ENCODE assay signal across 12 cellular contexts in genomic region chr9:34378376-34379060, GRCh38. TPM values are rescaled to one million over a fixed set of nuclear protein-coding genes. Genes with fewer than 3 reads are reported as not detected.
DNase-seq lines count a peak whose midpoint lies in the region; ATAC-seq, FAIRE-seq and TF ChIP-seq lines count a peak whose summit lies in the region.
"Had no signal": no experiment of that assay in that cellular context is flagged by ENCODE, and none has a peak within 500 bp of the region (broad histone marks: within the 10 kb centered on the region; RNA-seq: fewer than 3 reads in every experiment).

No MANE protein-coding gene starts in this region.

- TF ChIP-seq CTCF in left ventricle myocardium inferior (IDR thresholded peaks at IDR 0.05; ENCODE audit: borderline replicate concordance): no peak
- no peak for TF ChIP-seq CTCF in astrocyte (IDR thresholded peaks at IDR 0.05; ENCODE audit: insufficient read depth, low read depth, low read length)
- TF ChIP-seq CTCF in adrenal gland (IDR thresholded peaks at IDR 0.05): no peak

- no peak for TF ChIP-seq POLR2A in adrenal gland (IDR thresholded peaks at IDR 0.05)

- H3K36me3 ChIP-seq in left ventricle myocardium inferior (no peaks in the 10 kb centered on the region), astrocyte (ENCODE audit: insufficient read depth, low read length) (no peaks in the 10 kb centered on the region), adrenal gland (replicated peaks in 1 of 2) (no peaks in the 10 kb centered on the region)
- H3K36me3 ChIP-seq: brain microvascular endothelial cell, esophagus squamous epithelium, heart left ventricle, neutrophil had no signal

- H3K9ac ChIP-seq in astrocyte (ENCODE audit: low read length): no peak overlapping the region

- peaks cover 5% of the 10 kb centered on the region for H3K9me3 Mint-ChIP-seq in astrocyte (ENCODE audit: unreplicated experiment)
- H3K9me3 Mint-ChIP-seq in naive thymus-derived CD8-positive, alpha-beta T cell: no peaks in the 10 kb centered on the region

- H3K27me3 Mint-ChIP-seq in astrocyte (ENCODE audit: low read depth, unreplicated experiment): peaks cover 32% of the 10 kb centered on the region
- H3K27me3 Mint-ChIP-seq in naive thymus-derived CD8-positive, alpha-beta T cell: no peaks in the 10 kb centered on the region

- no peak overlapping the region for H3K27ac Mint-ChIP-seq in astrocyte (ENCODE audit: unreplicated experiment)
- peak overlapping the region in 4 of 10 donors; percentile 12 to 96 (median 66) for H3K27ac Mint-ChIP-seq in naive thymus-derived CD8-positive, alpha-beta T cell

- no peak overlapping the region for H3K4me2 ChIP-seq in astrocyte (ENCODE audit: low read length)

- FAIRE-seq in astrocyte (lab: Jason Lieb, UNC): no peak

- H3K4me3 ChIP-seq in left ventricle myocardium inferior (no peak overlapping the region), astrocyte (ENCODE audit: insufficient read depth, low read depth, low read length) (no peak overlapping the region), adrenal gland (no peak overlapping the region)

- peaks cover 59% of the 10 kb centered on the region for H3K4me1 ChIP-seq in left ventricle myocardium inferior
- H3K4me1 ChIP-seq in astrocyte (ENCODE audit: insufficient read depth, low read length): peaks cover 12% of the 10 kb centered on the region
- peaks cover 10 to 33% of the 10 kb centered on the region in 2 donors for H3K4me1 ChIP-seq in adrenal gland (replicated peaks in 1 of 2)

- no peak for DNase-seq in left ventricle myocardium inferior
- no peak for DNase-seq in Right ventricle myocardium superior
- DNase-seq in astrocyte (ENCODE audit: low read depth): no peak
- DNase-seq in naive thymus-derived CD8-positive, alpha-beta T cell: no peak
- no peak for DNase-seq in adrenal gland
- no peak for DNase-seq in dedifferentiated amniotic fluid mesenchymal stem cell (ENCODE audit: extremely low spot score)
- no peak for DNase-seq in medulla oblongata (ENCODE audit: extremely low spot score)

- POLR2A ChIA-PET in naive thymus-derived CD8-positive, alpha-beta T cell (lab: Charles Lee): interaction anchor here (0.6 to 3.6 kb wide), 11 partner anchors 28 to 562 kb away, joined by 3 to 27 read pairs (median 4); partner anchors contain the start of genes DCAF12, KIF24, NUDT2 and UBE2R2

- peak overlapping the region; percentile 40 for H3K4me3 Mint-ChIP-seq in astrocyte (ENCODE audit: unreplicated experiment)
- H3K4me3 Mint-ChIP-seq in naive thymus-derived CD8-positive, alpha-beta T cell: peak overlapping the region in 9 of 10 donors; percentile 33 to 87 (median 43)

- no peaks in the 10 kb centered on the region for H3K9me3 ChIP-seq in left ventricle myocardium inferior (replicated peaks)
- no peaks in the 10 kb centered on the region for H3K9me3 ChIP-seq in astrocyte (ENCODE audit: insufficient read depth, low read depth, low read length)
- no peaks in the 10 kb centered on the region for H3K9me3 ChIP-seq in adrenal gland (replicated peaks in 1 of 3)
- H3K9me3 ChIP-seq: esophagus squamous epithelium, heart left ventricle, neutrophil had no signal

- H3K36me3 Mint-ChIP-seq in astrocyte (ENCODE audit: low read depth, unreplicated experiment): peaks cover 11% of the 10 kb centered on the region
- no peaks in the 10 kb centered on the region for H3K36me3 Mint-ChIP-seq in naive thymus-derived CD8-positive, alpha-beta T cell

- H3K27ac ChIP-seq in left ventricle myocardium inferior (replicated peaks) (peak overlapping the region; percentile 88), astrocyte (ENCODE audit: low read depth, low read length) (no peak overlapping the region), adrenal gland (no peak overlapping the region)
- H3K27ac ChIP-seq: brain microvascular endothelial cell, neutrophil had no signal

- 90 to 100% (median 96%) methylated on average over 3 of the region's 3 CpGs for WGBS in adrenal gland, 4 donors

- no peak for ATAC-seq in Right ventricle myocardium superior (ENCODE audit: poor library complexity)
- no peak for ATAC-seq in naive thymus-derived CD8-positive, alpha-beta T cell
- ATAC-seq in HG02938 (IDR thresholded peaks at IDR 0.05; ENCODE audit: unreplicated experiment): no peak

- no peak overlapping the region for H2AFZ ChIP-seq in astrocyte (ENCODE audit: low read depth, low read length)

- H3K4me1 Mint-ChIP-seq in astrocyte (ENCODE audit: low read depth, unreplicated experiment): peaks cover 9% of the 10 kb centered on the region
- H3K4me1 Mint-ChIP-seq in naive thymus-derived CD8-positive, alpha-beta T cell: peaks cover 30 to 62% (median 53%) of the 10 kb centered on the region in 4 donors

- H4K20me1 ChIP-seq in astrocyte (ENCODE audit: insufficient read depth, low read length): no peaks in the 10 kb centered on the region

- intact Hi-C loops in left ventricle myocardium inferior (cut with micrococcal nuclease) (loop anchor here (2.0 kb wide), 1 partner anchor 46 kb away; no protein-coding TSS in a partner anchor), Right ventricle myocardium superior (cut with DNase I) (loop anchor here (2.0 to 10.0 kb wide), 2 partner anchors 46 to 254 kb away; partner anchors contain the start of gene DCAF12), adrenal gland (cut with DNase I) (loop anchor here (2.0 to 5.0 kb wide), 2 partner anchors 41 to 46 kb away; no protein-coding TSS in a partner anchor)

- H3K79me2 ChIP-seq in astrocyte (ENCODE audit: insufficient read depth, low read length): no peaks in the 10 kb centered on the region

- H3K27me3 ChIP-seq in left ventricle myocardium inferior (ENCODE audit: low read depth) (no peaks in the 10 kb centered on the region), astrocyte (ENCODE audit: insufficient read depth, low read length) (peaks cover 5% of the 10 kb centered on the region), adrenal gland (no peaks in the 10 kb centered on the region)
- H3K27me3 ChIP-seq: brain microvascular endothelial cell, esophagus squamous epithelium, heart left ventricle had no signal

RNA-seq across cellular contexts. Expression of gene MYORG, which starts 1.8 kb away (rescaled TPM):
- total RNA-seq in left ventricle myocardium inferior (6.3 TPM), Right ventricle myocardium superior (8.1 TPM), astrocyte (6.9 and 7.3 TPM in 2 replicates), adrenal gland (10 to 100 TPM; 12.8 to 33.8 (median 14.9) TPM)
- total RNA-seq in naive thymus-derived CD8-positive, alpha-beta T cell: 1 to 10 TPM; 1.2 to 1.5 TPM
- polyA plus RNA-seq in naive thymus-derived CD8-positive, alpha-beta T cell: under 1 TPM; 0.17 to 0.39 (median 0.37) TPM
- 10 to 100 TPM in 1 of 3 donors, 1 to 10 TPM in 2; 1.1 to 11.4 (median 1.9) TPM for polyA plus RNA-seq in adrenal gland

RNA-seq across cellular contexts. Expression of gene NUDT2, which starts 49.1 kb away (rescaled TPM):
- total RNA-seq in left ventricle myocardium inferior: 22.2 TPM
- total RNA-seq in Right ventricle myocardium superior: 17.7 TPM
- total RNA-seq in astrocyte: 12.8 and 12.9 TPM in 2 replicates
- 10 to 100 TPM; 18.9 to 19.3 TPM for total RNA-seq in naive thymus-derived CD8-positive, alpha-beta T cell
- polyA plus RNA-seq in naive thymus-derived CD8-positive, alpha-beta T cell: 10 to 100 TPM; 28.0 to 71.2 (median 35.1) TPM
- 10 to 100 TPM; 11.3 to 50.7 (median 29.5) TPM for total RNA-seq in adrenal gland
- 10 to 100 TPM; 29.9 to 55.0 (median 32.9) TPM for polyA plus RNA-seq in adrenal gland

RNA-seq across cellular contexts. Expression of gene KIF24, which starts 49.5 kb away (rescaled TPM):
- total RNA-seq in left ventricle myocardium inferior (0.63 TPM), Right ventricle myocardium superior (0.56 TPM), astrocyte (0.79 and 0.86 TPM in 2 replicates), adrenal gland (1 to 10 TPM in 6 of 8 donors, under 1 TPM in 2; 0.72 to 1.7 (median 1.2) TPM)
- total RNA-seq in naive thymus-derived CD8-positive, alpha-beta T cell: under 1 TPM; 0.19 to 0.44 TPM
- polyA plus RNA-seq in naive thymus-derived CD8-positive, alpha-beta T cell: not detected
- 1 to 10 TPM in 1 of 3 donors, under 1 TPM in 2; 0.57 to 2.6 (median 0.80) TPM for polyA plus RNA-seq in adrenal gland
